In genomic region chr15:75531041-75531450, GRCh38 we compare ENCODE assay signal across 9 cellular contexts. TPM values are rescaled to one million over a fixed set of nuclear protein-coding genes. Genes with fewer than 3 reads are reported as not detected.
DNase-seq lines count a peak whose midpoint lies in the region; ATAC-seq, FAIRE-seq and TF ChIP-seq lines count a peak whose summit lies in the region.
"Had no signal": no experiment of that assay in that cellular context is flagged by ENCODE, and none has a peak within 500 bp of the region (broad histone marks: within the 10 kb centered on the region; RNA-seq: fewer than 3 reads in every experiment).

No MANE protein-coding gene starts in this region.

- in situ Hi-C loops in mammary epithelial cell (cut with MboI; ENCODE audit: low sequenced_read_pairs in 2 of 2) = no loop called here

- WGBS in mammary epithelial cell (ENCODE audit: low coverage, missing lambda C conversion rate) = 15% methylated on average over 3 of the region's 3 CpGs

- CTCF ChIA-PET in mammary epithelial cell (lab: Charles Lee; ENCODE audit: low non-redundant PET) = no interaction called here

- FAIRE-seq in kidney (lab: Jason Lieb, UNC) = no peak

- H3K4me1 ChIP-seq in mammary epithelial cell (ENCODE audit: insufficient read depth, low read length) (peaks cover 27% of the 10 kb centered on the region), kidney (ENCODE audit: control insufficient read depth in 1 of 2, insufficient read depth in 1 of 2, low read depth in 1 of 2, low read length in 2 of 2) (peaks cover 8% of the 10 kb centered on the region in 2 donors), subcutaneous abdominal adipose tissue (ENCODE audit: control insufficient read depth in 5 of 5, insufficient read depth in 5 of 5, low read length in 5 of 5) (peaks cover 3 to 33% (median 21%) of the 10 kb centered on the region in 5 donors)

- peak; percentile 67 for DNase-seq in MG63
- peak; percentile 44 for DNase-seq in mammary epithelial cell
- DNase-seq in kidney = peak; percentile 81
- DNase-seq in COR-L47 (lab: John Stamatoyannopoulos, UW) = no peak
- DNase-seq: SHP77 treated with DMSO at 0.1 percent for 48 hours had no signal

- H3K4me3 ChIP-seq in MG63 (no peak overlapping the region), mammary epithelial cell (replicated peaks in 1 of 3; ENCODE audit: insufficient read depth in 1 of 3, low read depth in 2 of 3, low read length in 3 of 3) (no peak overlapping the region), kidney (ENCODE audit: low read length in 2 of 2) (no peak overlapping the region), subcutaneous abdominal adipose tissue (ENCODE audit: low read depth in 1 of 5, low read length in 5 of 5) (peak overlapping the region in 1 of 5 donors; percentile 36)

- TF ChIP-seq CTCF in mammary epithelial cell (conservative IDR thresholded peaks at IDR 0.05 in 1 of 2, IDR thresholded peaks at IDR 0.05 in 1 of 2; ENCODE audit: extremely low read depth in 1 of 2, insufficient read depth in 1 of 2, low read depth in 1 of 2, low read length in 2 of 2) = no peak
- TF ChIP-seq CTCF in kidney (IDR thresholded peaks at IDR 0.05; ENCODE audit: borderline replicate concordance, extremely low read depth, insufficient read depth) = no peak

- H2AFZ ChIP-seq in mammary epithelial cell (ENCODE audit: low read depth, low read length) = no peak overlapping the region

- H3K27ac ChIP-seq in mammary epithelial cell (ENCODE audit: insufficient read depth, low read depth, low read length) (no peak overlapping the region), kidney (ENCODE audit: low read depth in 2 of 2, low read length in 2 of 2) (peak overlapping the region in 1 of 2 donors; percentile 5), subcutaneous abdominal adipose tissue (ENCODE audit: low read depth, low read length) (peak overlapping the region; percentile 61)

- H3K36me3 ChIP-seq in MG63 (peaks cover 10% of the 10 kb centered on the region), mammary epithelial cell (ENCODE audit: insufficient read depth, low read length) (no peaks in the 10 kb centered on the region), kidney (ENCODE audit: control insufficient read depth in 1 of 2, insufficient read depth in 2 of 2, low read length in 2 of 2) (peaks cover 4 to 7% of the 10 kb centered on the region in 2 donors), subcutaneous abdominal adipose tissue (ENCODE audit: control insufficient read depth in 5 of 5, insufficient read depth in 5 of 5, low read length in 5 of 5) (peaks cover 4 to 11% (median 9%) of the 10 kb centered on the region in 5 donors)

- H4K20me1 ChIP-seq in mammary epithelial cell (ENCODE audit: insufficient read depth, low read length) = no peaks in the 10 kb centered on the region

- ATAC-seq in GM21786 (IDR thresholded peaks at IDR 0.05; ENCODE audit: unreplicated experiment) = no peak
- no peak for ATAC-seq in GM19328 (IDR thresholded peaks at IDR 0.05; ENCODE audit: unreplicated experiment)
- no peak for ATAC-seq in GM19351 (IDR thresholded peaks at IDR 0.05; ENCODE audit: unreplicated experiment)

- H3K4me2 ChIP-seq in mammary epithelial cell (ENCODE audit: insufficient read depth, low read depth, low read length) = no peak overlapping the region

- BruUV-seq in mammary epithelial cell (replicated peaks; lab: Mats Ljungman, UMichigan) = no TSS peak

- peaks cover 73% of the 10 kb centered on the region for H3K79me2 ChIP-seq in mammary epithelial cell (ENCODE audit: insufficient read depth, low read length)

- intact Hi-C loops in mammary epithelial cell (cut with micrococcal nuclease) (no loop called here), kidney (cut with DNase I) (no loop called here)

- H3K9ac ChIP-seq in mammary epithelial cell (ENCODE audit: insufficient read depth, low read length) (no peak overlapping the region), kidney (ENCODE audit: low read length in 2 of 2) (no peak overlapping the region), subcutaneous abdominal adipose tissue (ENCODE audit: low read length in 5 of 5) (peak overlapping the region in 3 of 5 donors; percentile 3 to 52 (median 16))

- dilution Hi-C loops in mammary epithelial cell (cut with HindIII; ENCODE audit: low sequenced_read_pairs) = loop anchor here (10.0 kb wide), 1 partner anchor 274 kb away; no protein-coding TSS in a partner anchor

- H3K9me3 ChIP-seq in MG63 (no peaks in the 10 kb centered on the region), mammary epithelial cell (replicated peaks; ENCODE audit: insufficient read depth, low read length) (no peaks in the 10 kb centered on the region), kidney (ENCODE audit: control insufficient read depth in 1 of 2, low read length in 2 of 2) (no peaks in the 10 kb centered on the region), subcutaneous abdominal adipose tissue (ENCODE audit: control insufficient read depth in 5 of 5, low read length in 5 of 5) (no peaks in the 10 kb centered on the region)

- no peaks in the 10 kb centered on the region for H3K27me3 ChIP-seq in MG63
- no peaks in the 10 kb centered on the region for H3K27me3 ChIP-seq in mammary epithelial cell (ENCODE audit: insufficient read depth, low read length)
- H3K27me3 ChIP-seq in subcutaneous abdominal adipose tissue (ENCODE audit: control insufficient read depth in 5 of 5, insufficient read depth in 4 of 5, low read length in 5 of 5) = no peaks in the 10 kb centered on the region

RNA-seq across cellular contexts. Expression of gene PTPN9, which starts 48.1 kb away (rescaled TPM):
- 11.3 and 17.6 TPM in 2 replicates for total RNA-seq in MG63 (2014; rRNA removed; shearing (Covaris generic); ENCODE audit: low replicate concordance)
- total RNA-seq in mammary epithelial cell = 10 to 100 TPM; 26.7 to 38.0 TPM
- polyA plus RNA-seq in mammary epithelial cell = 48.3 TPM
- polyA minus RNA-seq in mammary epithelial cell = 95.2 TPM
- total RNA-seq in kidney = 52.5 TPM
- 15.3 TPM for polyA plus RNA-seq in kidney (ENCODE audit: insufficient read depth, low read depth, low replicate concordance)

Comparison
In these comparisons a context has a peak if more than half of its experiments do, and no peak if none do; other contexts are left out.
1. H3K9ac ChIP-seq: peak in subcutaneous abdominal adipose tissue (3 of 5); none in mammary epithelial cell (single experiment) and kidney (0 of 2).